Comparison of ENCODE assay signal across 8 cellular contexts in genomic region chr13:87671031-87671823, GRCh38. TPM values are rescaled to one million over a fixed set of nuclear protein-coding genes. Genes with fewer than 3 reads are reported as not detected.
DNase-seq lines count a peak whose midpoint lies in the region; ATAC-seq, FAIRE-seq and TF ChIP-seq lines count a peak whose summit lies in the region.

TSS of gene SLITRK5 (plus strand) at chr13:87671371. CDS start at chr13:87675389, 4,018 bp downstream.

- H4K20me1 ChIP-seq in PC-9 (ENCODE audit: insufficient read depth) = no peaks in the 10 kb centered on the region

- ATAC-seq in GM21390 (IDR thresholded peaks at IDR 0.05; ENCODE audit: unreplicated experiment) = peak; percentile 99

- no peak within 1 kb of the TSS for H4K8ac ChIP-seq in neuronal stem cell (ENCODE audit: low read depth, low read length)

- H3K79me2 ChIP-seq in PC-9 (ENCODE audit: low read depth) = no peaks in the 10 kb centered on the region

- no peak within 1 kb of the TSS for H3K4ac ChIP-seq in neuronal stem cell (ENCODE audit: low read length)

- peak within 1 kb of the TSS; percentile 75 for H2AFZ ChIP-seq in PC-9
- peak within 1 kb of the TSS; percentile 98 for H2AFZ ChIP-seq in neuronal stem cell (ENCODE audit: low read length)

- POLR2A ChIA-PET in PC-9 (lab: Charles Lee; ENCODE audit: unreplicated experiment) = no interaction called here

- H3K4me1 ChIP-seq in PC-9 (replicated peaks; ENCODE audit: insufficient read depth) (0 out of 2 replicates have a peak, but pooled peaks cover 4% of the 10 kb centered on the region), neuronal stem cell (ENCODE audit: control insufficient read depth in 2 of 2, insufficient read depth in 1 of 2, low read depth in 1 of 2, low read length in 2 of 2) (peaks cover 0 to 4% of the 10 kb centered on the region in 2 donors), thyroid gland (peaks cover 0 to 25% of the 10 kb centered on the region in 2 donors)

- H4K91ac ChIP-seq in neuronal stem cell (ENCODE audit: low read depth, low read length, poor library complexity) = no peak within 1 kb of the TSS

- TF ChIP-seq POLR2A in thyroid gland (IDR thresholded peaks at IDR 0.05) = peak in 1 of 2 donors; percentile 53

- H3K36me3 ChIP-seq in PC-9 (ENCODE audit: low read depth) (no peaks in the 10 kb centered on the region), neuronal stem cell (replicated peaks in 1 of 2; ENCODE audit: control insufficient read depth in 2 of 2, insufficient read depth in 2 of 2, low read length in 2 of 2) (peaks cover 2 to 11% of the 10 kb centered on the region in 2 donors), thyroid gland (no peaks in the 10 kb centered on the region)

- H3K9me3 ChIP-seq in PC-9 (ENCODE audit: insufficient read depth, low read depth) = no peaks in the 10 kb centered on the region
- H3K9me3 ChIP-seq in neuronal stem cell (replicated peaks in 1 of 2; ENCODE audit: control insufficient read depth in 2 of 2, insufficient read depth in 1 of 2, low read depth in 1 of 2, low read length in 2 of 2) = peaks cover 7 to 8% of the 10 kb centered on the region in 2 donors
- no peaks in the 10 kb centered on the region for H3K9me3 ChIP-seq in thyroid gland

- H2BK15ac ChIP-seq in neuronal stem cell (ENCODE audit: low read length) = no peak within 1 kb of the TSS

- no peaks in the 10 kb centered on the region for H3F3A ChIP-seq in PC-9 (ENCODE audit: insufficient read depth, low read depth)

- no peaks in the 10 kb centered on the region for H3K79me1 ChIP-seq in neuronal stem cell (ENCODE audit: low read depth, low read length)

- peak; percentile 88 for DNase-seq in Caki2 (ENCODE audit: low read depth)
- DNase-seq in HTR-8/SVneo (ENCODE audit: insufficient read length, low spot score) = peak; percentile 50
- DNase-seq in PC-9 = peak; percentile 55 to 81
- DNase-seq in activated gamma-delta T cell treated with anti-CD3 and anti-CD28 coated beads, Interleukin-2, amount 50 U/mL, for 16 hours (ENCODE audit: low read depth) = peak; percentile 47
- peak; percentile 73 to 80 for DNase-seq in frontal cortex (ENCODE audit: low spot score in 2 of 2)
- DNase-seq in neuronal stem cell (ENCODE audit: low spot score) = peak; percentile 78
- DNase-seq in thyroid gland = peak; percentile 84 to 90

- in situ Hi-C loops in Caki2 (cut with HindIII; ENCODE audit: low pct_unique_long_range_greater_than_20kb, low sequenced_read_pairs) = no loop called here

- H3K23ac ChIP-seq in neuronal stem cell (ENCODE audit: low read depth, low read length, poor library complexity) = peak within 1 kb of the TSS; percentile 73

- H3K14ac ChIP-seq in neuronal stem cell (ENCODE audit: low read length) = no peak within 1 kb of the TSS

- H3K4me2 ChIP-seq in PC-9 (peak within 1 kb of the TSS; percentile 79), neuronal stem cell (ENCODE audit: insufficient read depth, low read length, poor library complexity, severe bottlenecking) (peak within 1 kb of the TSS; percentile 74)

- intact Hi-C loops in PC-9 (cut with micrococcal nuclease; ENCODE audit: unreplicated experiment) = loop anchor here (2.0 to 10.0 kb wide), 2 partner anchors 802 to 1696 kb away; no protein-coding TSS in a partner anchor
- intact Hi-C loops in thyroid gland (cut with DNase I) = no loop called here

- H2AK5ac ChIP-seq in neuronal stem cell (ENCODE audit: low read depth, low read length) = no peak within 1 kb of the TSS

- H3K4me3 ChIP-seq in PC-9 (peak within 1 kb of the TSS; percentile 72), neuronal stem cell (ENCODE audit: low read length in 2 of 2) (peak within 1 kb of the TSS; percentile 95 to 100), thyroid gland (replicated peaks in 1 of 3) (peak within 1 kb of the TSS; percentile 26 to 85 (median 53))

- TF ChIP-seq CTCF in PC-9 (conservative IDR thresholded peaks at IDR 0.05) (peak; percentile 79), thyroid gland (IDR thresholded peaks at IDR 0.05) (peak; percentile 50 to 95 (median 69))

- H3K27me3 ChIP-seq in PC-9 (ENCODE audit: insufficient read depth, low read depth) (no peaks in the 10 kb centered on the region), neuronal stem cell (ENCODE audit: control insufficient read depth in 3 of 3, insufficient read depth in 3 of 3, low read depth in 1 of 3, low read length in 3 of 3) (peaks cover 0 to 22% (median 15%) of the 10 kb centered on the region in 3 experiments), thyroid gland (no peaks in the 10 kb centered on the region)

- H3K9ac ChIP-seq in neuronal stem cell (ENCODE audit: low read depth, low read length, poor library complexity) = peak within 1 kb of the TSS; percentile 98

- FAIRE-seq in HTR-8/SVneo (lab: Jason Lieb, UNC) = no peak
- no peak for FAIRE-seq in frontal cortex (lab: Jason Lieb, UNC)

- H2BK120ac ChIP-seq in neuronal stem cell (ENCODE audit: low read depth, low read length) = no peak within 1 kb of the TSS

- H3K27ac ChIP-seq in PC-9 (no peak within 1 kb of the TSS), neuronal stem cell (replicated peaks; ENCODE audit: low read length) (peak within 1 kb of the TSS; percentile 66), thyroid gland (peak within 1 kb of the TSS; percentile 53 to 88 (median 72))

- H2BK12ac ChIP-seq in neuronal stem cell (ENCODE audit: low read length) = no peak within 1 kb of the TSS

- peak within 1 kb of the TSS; percentile 33 for H2BK5ac ChIP-seq in neuronal stem cell (ENCODE audit: low read length)

- no CpG with 5 or more reads among the region's 51 CpGs for WGBS in neuronal stem cell (ENCODE audit: extremely low coverage in 2 of 2, insufficient read length in 2 of 2, insufficient replicate concordance in 1 of 2), 2 donors
- 0 to 1% methylated on average over 35 to 42 of the region's 51 CpGs for WGBS in thyroid gland, 2 donors

- peak within 1 kb of the TSS; percentile 99 for H3K18ac ChIP-seq in neuronal stem cell (ENCODE audit: low read length)

- no TSS peak for BruUV-seq in PC-9 (replicated peaks; lab: Mats Ljungman, UMichigan)

- CTCF ChIA-PET in PC-9 (lab: Charles Lee) = interaction anchor here (1.0 kb wide), 1 partner anchor 95 kb away, joined by 3 read pairs; no protein-coding TSS in a partner anchor

- no peaks in the 10 kb centered on the region for H3K9me2 ChIP-seq in PC-9 (ENCODE audit: insufficient read depth)

RNA-seq across cellular contexts. Expression of gene SLITRK5, which starts in this region (rescaled TPM):
- total RNA-seq in Caki2 (2014; rRNA removed; shearing (Covaris generic); ENCODE audit: low replicate concordance) = 0.06 and 0.17 TPM in 2 replicates
- total RNA-seq in PC-9 (2021) (0.20 and 0.25 TPM in 2 replicates), frontal cortex (29.3 TPM), thyroid gland (1 to 10 TPM; 1.9 to 7.4 (median 4.0) TPM)
- polyA plus RNA-seq in neuronal stem cell (2013, experiment 1 of 2) = 3.4 TPM
- 3.6 TPM for polyA plus RNA-seq in neuronal stem cell (2013, experiment 2 of 2)

Comparison
In these comparisons a context has a peak if more than half of its experiments do, and no peak if none do; other contexts are left out.
1. Peak in DNase-seq in Caki2; RNA of the gene not detected or under 1 TPM.
2. Peak in DNase-seq, H3K4me3 ChIP-seq and H3K4me2 ChIP-seq in PC-9; RNA of the gene not detected or under 1 TPM.